ENCODE assay signal across 1 cellular context in genomic region chr16:88862968-88863367, GRCh38.
TF ChIP-seq lines count a peak whose summit lies in the region.

No MANE protein-coding gene starts in this region.

TF ChIP-seq in HepG2, 621 proteins besides CTCF, POLR2A, EP300 and RAD21:
- TF ChIP-seq RELA (CRISPR knock-in tag; IDR thresholded peaks at IDR 0.05) (no peak), MBNL3 (CRISPR knock-in tag; conservative IDR thresholded peaks at IDR 0.05) (no peak), ZNF574 (CRISPR knock-in tag; IDR thresholded peaks at IDR 0.05) (no peak), KDM5A (IDR thresholded peaks at IDR 0.05; ENCODE audit: borderline replicate concordance, low read length) (no peak), HOXA7 (CRISPR knock-in tag; IDR thresholded peaks at IDR 0.05) (no peak), ZNF777 (CRISPR knock-in tag; IDR thresholded peaks at IDR 0.05) (no peak), ZFP82 (CRISPR knock-in tag; IDR thresholded peaks at IDR 0.05; ENCODE audit: borderline replicate concordance) (no peak), ATAD3A (CRISPR knock-in tag; IDR thresholded peaks at IDR 0.05) (no peak), ZNF790 (CRISPR knock-in tag; IDR thresholded peaks at IDR 0.05; ENCODE audit: borderline replicate concordance) (no peak), ZNF329 (CRISPR knock-in tag; IDR thresholded peaks at IDR 0.05; ENCODE audit: low read depth) (no peak), TBX3 (IDR thresholded peaks at IDR 0.05; ENCODE audit: borderline replicate concordance) (no peak), ZNF331 (CRISPR knock-in tag; IDR thresholded peaks at IDR 0.05) (no peak), GLI4 (CRISPR knock-in tag; IDR thresholded peaks at IDR 0.05; ENCODE audit: borderline replicate concordance) (no peak), ZNF713 (CRISPR knock-in tag; IDR thresholded peaks at IDR 0.05) (no peak), HNRNPL (IDR thresholded peaks at IDR 0.05; ENCODE audit: low read depth, low read length) (no peak), ZBTB7B (CRISPR knock-in tag; IDR thresholded peaks at IDR 0.05) (no peak), RBFOX2 (IDR thresholded peaks at IDR 0.05; ENCODE audit: low read depth, low read length) (peak; percentile 70), ZBTB8A (CRISPR knock-in tag; IDR thresholded peaks at IDR 0.05; ENCODE audit: borderline replicate concordance, low read depth) (no peak), AKNA (CRISPR knock-in tag; IDR thresholded peaks at IDR 0.05; ENCODE audit: borderline replicate concordance) (no peak), KDM2A (CRISPR knock-in tag; IDR thresholded peaks at IDR 0.05; ENCODE audit: borderline replicate concordance, low read depth) (no peak), AGO2 (optimal IDR thresholded peaks at IDR 0.05; ENCODE audit: low read depth, low read length) (peak; percentile 76)
- TF ChIP-seq, protein P1, sequence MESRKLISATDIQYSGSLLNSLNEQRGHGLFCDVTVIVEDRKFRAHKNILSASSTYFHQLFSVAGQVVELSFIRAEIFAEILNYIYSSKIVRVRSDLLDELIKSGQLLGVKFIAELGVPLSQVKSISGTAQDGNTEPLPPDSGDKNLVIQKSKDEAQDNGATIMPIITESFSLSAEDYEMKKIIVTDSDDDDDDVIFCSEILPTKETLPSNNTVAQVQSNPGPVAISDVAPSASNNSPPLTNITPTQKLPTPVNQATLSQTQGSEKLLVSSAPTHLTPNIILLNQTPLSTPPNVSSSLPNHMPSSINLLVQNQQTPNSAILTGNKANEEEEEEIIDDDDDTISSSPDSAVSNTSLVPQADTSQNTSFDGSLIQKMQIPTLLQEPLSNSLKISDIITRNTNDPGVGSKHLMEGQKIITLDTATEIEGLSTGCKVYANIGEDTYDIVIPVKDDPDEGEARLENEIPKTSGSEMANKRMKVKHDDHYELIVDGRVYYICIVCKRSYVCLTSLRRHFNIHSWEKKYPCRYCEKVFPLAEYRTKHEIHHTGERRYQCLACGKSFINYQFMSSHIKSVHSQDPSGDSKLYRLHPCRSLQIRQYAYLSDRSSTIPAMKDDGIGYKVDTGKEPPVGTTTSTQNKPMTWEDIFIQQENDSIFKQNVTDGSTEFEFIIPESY (CRISPR knock-in tag; IDR thresholded peaks at IDR 0.05), result 0 out of 2 replicates have a peak, but pooled peaks have one; percentile 28
- TF ChIP-seq, protein P2, sequence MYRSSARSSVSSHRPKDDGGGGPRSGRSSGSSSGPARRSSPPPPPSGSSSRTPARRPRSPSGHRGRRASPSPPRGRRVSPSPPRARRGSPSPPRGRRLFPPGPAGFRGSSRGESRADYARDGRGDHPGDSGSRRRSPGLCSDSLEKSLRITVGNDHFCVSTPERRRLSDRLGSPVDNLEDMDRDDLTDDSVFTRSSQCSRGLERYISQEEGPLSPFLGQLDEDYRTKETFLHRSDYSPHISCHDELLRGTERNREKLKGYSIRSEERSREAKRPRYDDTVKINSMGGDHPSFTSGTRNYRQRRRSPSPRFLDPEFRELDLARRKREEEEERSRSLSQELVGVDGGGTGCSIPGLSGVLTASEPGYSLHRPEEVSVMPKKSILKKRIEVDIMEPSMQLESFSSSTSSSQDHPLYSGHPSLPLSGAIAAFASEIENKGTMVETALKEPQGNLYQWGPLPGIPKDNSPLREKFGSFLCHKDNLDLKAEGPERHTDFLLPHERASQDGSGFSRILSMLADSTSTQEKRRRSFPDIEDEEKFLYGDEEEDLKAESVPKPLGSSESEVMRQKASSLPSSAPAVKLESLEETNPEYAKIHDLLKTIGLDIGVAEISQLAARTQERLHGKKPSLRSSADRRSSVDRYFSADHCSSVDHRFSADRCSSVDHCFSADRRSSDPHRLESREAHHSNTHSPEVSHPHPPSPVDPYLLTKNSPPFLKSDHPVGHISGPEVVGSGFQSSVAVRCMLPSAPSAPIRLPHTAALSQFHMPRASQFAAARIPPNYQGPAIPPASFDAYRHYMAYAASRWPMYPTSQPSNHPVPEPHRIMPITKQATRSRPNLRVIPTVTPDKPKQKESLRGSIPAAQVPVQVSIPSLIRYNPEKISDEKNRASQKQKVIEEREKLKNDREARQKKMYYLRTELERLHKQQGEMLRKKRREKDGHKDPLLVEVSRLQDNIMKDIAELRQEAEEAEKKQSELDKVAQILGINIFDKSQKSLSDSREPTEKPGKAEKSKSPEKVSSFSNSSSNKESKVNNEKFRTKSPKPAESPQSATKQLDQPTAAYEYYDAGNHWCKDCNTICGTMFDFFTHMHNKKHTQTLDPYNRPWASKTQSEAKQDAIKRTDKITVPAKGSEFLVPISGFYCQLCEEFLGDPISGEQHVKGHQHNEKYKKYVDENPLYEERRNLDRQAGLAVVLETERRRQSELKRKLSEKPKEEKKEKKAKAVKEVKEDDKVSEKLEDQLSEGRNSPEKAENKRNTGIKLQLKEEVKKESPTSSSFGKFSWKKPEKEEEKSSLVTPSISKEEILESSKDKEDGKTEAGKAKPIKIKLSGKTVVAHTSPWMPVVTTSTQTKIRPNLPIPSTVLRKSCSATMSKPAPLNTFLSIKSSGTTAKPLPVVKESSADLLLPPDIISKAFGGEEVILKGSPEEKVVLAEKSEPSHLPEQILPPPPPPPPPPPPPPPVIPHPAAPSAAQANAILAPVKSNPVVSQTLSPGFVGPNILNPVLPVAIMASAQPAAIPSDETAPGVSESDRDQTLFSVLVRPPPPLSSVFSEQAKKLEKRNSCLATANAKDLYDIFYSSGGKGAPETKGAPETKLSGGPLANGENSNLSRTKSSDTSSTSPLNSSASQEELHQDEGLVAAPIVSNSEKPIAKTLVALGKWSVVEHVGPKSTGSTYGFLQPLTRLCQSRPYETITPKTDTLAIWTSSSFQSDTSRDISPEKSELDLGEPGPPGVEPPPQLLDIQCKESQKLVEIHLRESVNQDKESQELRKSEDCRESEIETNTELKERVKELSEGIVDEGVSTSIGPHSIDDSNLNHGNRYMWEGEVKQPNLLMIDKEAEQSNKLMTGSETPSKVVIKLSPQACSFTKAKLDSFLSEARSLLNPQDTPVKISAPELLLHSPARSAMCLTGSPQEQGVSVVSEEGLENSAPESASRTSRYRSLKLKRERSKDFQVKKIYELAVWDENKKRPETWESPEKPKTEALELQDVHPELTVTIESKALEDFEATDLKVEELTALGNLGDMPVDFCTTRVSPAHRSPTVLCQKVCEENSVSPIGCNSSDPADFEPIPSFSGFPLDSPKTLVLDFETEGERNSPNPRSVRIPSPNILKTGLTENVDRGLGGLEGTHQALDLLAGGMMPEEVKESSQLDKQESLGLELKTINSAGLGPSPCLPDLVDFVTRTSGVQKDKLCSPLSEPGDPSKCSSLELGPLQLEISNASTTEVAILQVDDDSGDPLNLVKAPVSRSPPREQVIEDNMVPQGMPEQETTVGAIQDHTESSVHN (CRISPR knock-in tag; IDR thresholded peaks at IDR 0.05), result no peak
